In genomic region chr17:5785867-5786509, GRCh38 we compare ENCODE assay signal across 11 cellular contexts.
DNase-seq lines count a peak whose midpoint lies in the region; ATAC-seq, FAIRE-seq and TF ChIP-seq lines count a peak whose summit lies in the region.
"Had no signal": no experiment of that assay in that cellular context is flagged by ENCODE, and none has a peak within 500 bp of the region (broad histone marks: within the 10 kb centered on the region; RNA-seq: fewer than 3 reads in every experiment).

No MANE protein-coding gene starts in this region.

- FAIRE-seq in GM12878 (lab: Jason Lieb, UNC): peak; percentile 88

- ATAC-seq in GM18870 (IDR thresholded peaks at IDR 0.05; ENCODE audit: unreplicated experiment) (peak; percentile 53), HG02970 (IDR thresholded peaks at IDR 0.05; ENCODE audit: low FRiP score, unreplicated experiment) (peak; percentile 42), GM12878 (peak; percentile 79)
- no peak for ATAC-seq in naive thymus-derived CD4-positive, alpha-beta T cell
- ATAC-seq: GM23338 had no signal

- H3K4me2 ChIP-seq in GM12878 (ENCODE audit: control insufficient read depth, insufficient read depth) (peak overlapping the region; percentile 56), skeletal muscle satellite cell (ENCODE audit: low read length) (peak overlapping the region; percentile 62)
- H3K4me2 ChIP-seq: GM23338 had no signal

- H3K9ac ChIP-seq in GM12878 (ENCODE audit: control insufficient read depth, insufficient read depth, low read length) (peak overlapping the region; percentile 19; the same call in 1 of the 2 replicates), skeletal muscle satellite cell (ENCODE audit: low read depth, low read length) (peak overlapping the region; percentile 38)

- peaks cover 0 to 24% (median 8%) of the 10 kb centered on the region in 11 donors for H3K9me3 Mint-ChIP-seq in naive thymus-derived CD4-positive, alpha-beta T cell

- under 1% methylated on average over 11 of the region's 11 CpGs for WGBS in GM12878 (ENCODE audit: insufficient coverage, insufficient replicate concordance, low lambda C conversion rate, missing lambda C conversion rate)

- peaks cover 0 to 9% (median 0%) of the 10 kb centered on the region in 5 donors for H3K36me3 Mint-ChIP-seq in naive thymus-derived CD4-positive, alpha-beta T cell
- H3K36me3 Mint-ChIP-seq: activated CD4-positive, alpha-beta memory T cell treated with anti-CD3 and anti-CD28 coated beads for 36 hours had no signal

- peak overlapping the region; percentile 53 for H3K27ac ChIP-seq in GM12878 (ENCODE audit: control insufficient read depth, insufficient read depth)
- H3K27ac ChIP-seq in naive thymus-derived CD4-positive, alpha-beta T cell (ENCODE audit: low read depth, low read length): no peak overlapping the region

- DNase-seq in GM12878 (ENCODE audit: low read depth, low spot score): peak; percentile 59
- no peak for DNase-seq in naive thymus-derived CD4-positive, alpha-beta T cell
- DNase-seq in NCI-H226: no peak
- DNase-seq in iPS-NIHi7 (ENCODE audit: extremely low spot score): no peak
- no peak for DNase-seq in NCI-H2029 (lab: John Stamatoyannopoulos, UW)
- DNase-seq: activated CD4-positive, alpha-beta memory T cell treated with anti-CD3 and anti-CD28 coated beads for 36 hours; NCI-H524 had no signal

- peak overlapping the region; percentile 35; the same call in 1 of the 2 replicates for H3K4me3 ChIP-seq in GM12878
- no peak overlapping the region for H3K4me3 ChIP-seq in skeletal muscle satellite cell (ENCODE audit: low read length)
- H3K4me3 ChIP-seq in naive thymus-derived CD4-positive, alpha-beta T cell (ENCODE audit: low read length): no peak overlapping the region
- H3K4me3 ChIP-seq: GM23338 had no signal

- H3K4me1 ChIP-seq in GM12878 (ENCODE audit: control insufficient read depth, insufficient read depth, low read length) (peaks cover 19% of the 10 kb centered on the region), skeletal muscle satellite cell (ENCODE audit: control insufficient read depth, insufficient read depth, low read length) (peaks cover 31% of the 10 kb centered on the region)
- H3K4me1 ChIP-seq in naive thymus-derived CD4-positive, alpha-beta T cell (ENCODE audit: control insufficient read depth in 2 of 2, insufficient read depth in 2 of 2, low read length in 2 of 2): no peaks in the 10 kb centered on the region

- TF ChIP-seq RAD21 in GM12878 (IDR thresholded peaks at IDR 0.05; ENCODE audit: insufficient read depth, low read depth, low read length): no peak

- POLR2A ChIA-PET in GM12878 (lab: Charles Lee): interaction anchor here (0.6 kb wide), 1 partner anchor 73 kb away, joined by 3 read pairs; no protein-coding TSS in a partner anchor
- POLR2A ChIA-PET in naive thymus-derived CD4-positive, alpha-beta T cell (lab: Charles Lee): no interaction called here

- TF ChIP-seq POLR2A in GM12878 (IDR thresholded peaks at IDR 0.05; ENCODE audit: low read depth, low read length): no peak

- no peak for TF ChIP-seq EP300 in GM12878 (IDR thresholded peaks at IDR 0.05; ENCODE audit: borderline replicate concordance in 1 of 2, control insufficient read depth in 1 of 2, low read depth in 2 of 2, low read length in 2 of 2)

- H2AFZ ChIP-seq in GM12878 (ENCODE audit: control insufficient read depth, low read depth, low read length): peak overlapping the region; percentile 8; the same call in 1 of the 2 replicates
- H2AFZ ChIP-seq: GM23338 had no signal

- intact Hi-C loops in GM12878 (cut with micrococcal nuclease; ENCODE audit: unreplicated experiment): no loop called here
- intact Hi-C loops in naive thymus-derived CD4-positive, alpha-beta T cell (cut with micrococcal nuclease): no loop called here

- H3K79me2 ChIP-seq in GM12878 (ENCODE audit: control insufficient read depth, insufficient read depth, low read length): no peaks in the 10 kb centered on the region

- no peaks in the 10 kb centered on the region for H4K20me1 ChIP-seq in GM12878 (ENCODE audit: control insufficient read depth, insufficient read depth)

- H3K4me1 Mint-ChIP-seq in naive thymus-derived CD4-positive, alpha-beta T cell: no peaks in the 10 kb centered on the region

- peak in 1 of 3 experiments; percentile 5; a peak in 1 of 6 replicates for TF ChIP-seq CTCF in GM12878 (IDR thresholded peaks at IDR 0.05 in 2 of 3, conservative IDR thresholded peaks at IDR 0.05 in 1 of 3; ENCODE audit: control insufficient read depth in 2 of 3, extremely low read depth in 1 of 3, insufficient read depth in 1 of 3, low read depth in 3 of 3, low read length in 3 of 3)

- H3K27me3 Mint-ChIP-seq in naive thymus-derived CD4-positive, alpha-beta T cell: peaks cover 3 to 52% (median 39%) of the 10 kb centered on the region in 5 donors

- no peak overlapping the region for H3K27ac Mint-ChIP-seq in naive thymus-derived CD4-positive, alpha-beta T cell
- H3K27ac Mint-ChIP-seq: activated CD4-positive, alpha-beta memory T cell treated with anti-CD3 and anti-CD28 coated beads for 36 hours; GM23338 had no signal

- in situ Hi-C loops in GM12878 (cut with MboI): no loop called here

- H3K36me3 ChIP-seq in GM12878 (ENCODE audit: control insufficient read depth in 2 of 2, insufficient read depth in 2 of 2, low read length in 1 of 2) (no peaks in the 10 kb centered on the region), skeletal muscle satellite cell (ENCODE audit: insufficient read depth, low read length) (no peaks in the 10 kb centered on the region)
- no peaks in the 10 kb centered on the region for H3K36me3 ChIP-seq in naive thymus-derived CD4-positive, alpha-beta T cell (ENCODE audit: control insufficient read depth in 2 of 3, insufficient read depth in 3 of 3, low read length in 3 of 3)

- RAD21 ChIA-PET in GM12878 (lab: Charles Lee; ENCODE audit: unreplicated experiment): no interaction called here

- BruUV-seq in GM12878 (replicated peaks; lab: Mats Ljungman, UMichigan): no TSS peak

- H3K27me3 ChIP-seq in GM12878 (replicated peaks in 1 of 2; ENCODE audit: control insufficient read depth in 2 of 2, insufficient read depth in 2 of 2, low read length in 1 of 2) (no peaks in the 10 kb centered on the region), skeletal muscle satellite cell (ENCODE audit: control insufficient read depth, insufficient read depth, low read length) (no peaks in the 10 kb centered on the region)
- no peaks in the 10 kb centered on the region for H3K27me3 ChIP-seq in naive thymus-derived CD4-positive, alpha-beta T cell (ENCODE audit: control insufficient read depth in 2 of 2, insufficient read depth in 2 of 2, low read length in 2 of 2)

- SMC1A ChIA-PET in GM12878 (lab: Charles Lee; ENCODE audit: uncharacterized antibody, unreplicated experiment): no interaction called here

- H3K4me3 Mint-ChIP-seq in naive thymus-derived CD4-positive, alpha-beta T cell: no peak overlapping the region
- H3K4me3 Mint-ChIP-seq: activated CD4-positive, alpha-beta memory T cell treated with anti-CD3 and anti-CD28 coated beads for 36 hours; GM23338 had no signal

- CTCF ChIA-PET in GM12878 (lab: Yijun Ruan, JAX): no interaction called here
- CTCF ChIA-PET in naive thymus-derived CD4-positive, alpha-beta T cell (lab: Charles Lee): no interaction called here

- H3K9me3 ChIP-seq in GM12878 (replicated peaks; ENCODE audit: control insufficient read depth, insufficient read depth, low read length) (no peaks in the 10 kb centered on the region; the same call in 2 of the 3 replicates), skeletal muscle satellite cell (replicated peaks; ENCODE audit: low read length) (peaks cover 9% of the 10 kb centered on the region)
- H3K9me3 ChIP-seq in naive thymus-derived CD4-positive, alpha-beta T cell (ENCODE audit: control insufficient read depth in 2 of 3, low read length in 3 of 3): no peaks in the 10 kb centered on the region

TF ChIP-seq in GM12878, 131 proteins besides CTCF, POLR2A, EP300 and RAD21 (continues in another document):
- peak; percentile 67; the same call in 1 of the 2 replicates for TF ChIP-seq EED (IDR thresholded peaks at IDR 0.05; ENCODE audit: low read depth)
- TF ChIP-seq IKZF2 (IDR thresholded peaks at IDR 0.05): peak; percentile 10 to 29; a peak in 2 of 4 replicates
- TF ChIP-seq TCF7 (IDR thresholded peaks at IDR 0.05; ENCODE audit: borderline replicate concordance): peak; percentile 72; the same call in 1 of the 2 replicates
- 0 out of 2 replicates have a peak, but pooled peaks have one; percentile 38 for TF ChIP-seq IRF4 (IDR thresholded peaks at IDR 0.05; ENCODE audit: low read depth, low read length)
- TF ChIP-seq TCF12 (IDR thresholded peaks at IDR 0.05; ENCODE audit: low read depth, low read length): peak; percentile 84
- TF ChIP-seq IKZF1 (conservative IDR thresholded peaks at IDR 0.05): no peak
- TF ChIP-seq NFIC (IDR thresholded peaks at IDR 0.05; ENCODE audit: low read depth, low read length): peak; percentile 2; the same call in 1 of the 2 replicates
- 0 out of 2 replicates have a peak, but pooled peaks have one; percentile 6 for TF ChIP-seq PKNOX1 (IDR thresholded peaks at IDR 0.05)
- peak; percentile 35; the same call in 1 of the 2 replicates for TF ChIP-seq JUNB (IDR thresholded peaks at IDR 0.05)
- TF ChIP-seq SPI1 (IDR thresholded peaks at IDR 0.05; ENCODE audit: borderline replicate concordance, insufficient read depth, low read depth, low read length): peak; percentile 68
- TF ChIP-seq ETV6 (conservative IDR thresholded peaks at IDR 0.05 in 1 of 2, IDR thresholded peaks at IDR 0.05 in 1 of 2; ENCODE audit: borderline replicate concordance in 1 of 2, low read depth in 1 of 2): peak in 1 of 2 experiments; percentile 40; a peak in 1 of 4 replicates
- no peak for TF ChIP-seq ZNF217 (IDR thresholded peaks at IDR 0.05)
- TF ChIP-seq MEF2B (IDR thresholded peaks at IDR 0.05; ENCODE audit: partially characterized antibody, poor library complexity, severe bottlenecking): peak; percentile 65
- TF ChIP-seq CREM (IDR thresholded peaks at IDR 0.05; ENCODE audit: low read depth): peak; percentile 37
- peak; percentile 17 for TF ChIP-seq SP1 (IDR thresholded peaks at IDR 0.05; ENCODE audit: low read depth, low read length)
- TF ChIP-seq SRF (IDR thresholded peaks at IDR 0.05; ENCODE audit: low read depth in 2 of 2, low read length in 2 of 2): 0 out of 4 replicates have a peak, but pooled peaks of 1 of the 2 experiments have one; percentile 8
- no peak for TF ChIP-seq JUND (IDR thresholded peaks at IDR 0.05; ENCODE audit: low read depth, low read length)
